ENCODE assay signal across 8 cellular contexts in genomic region chr14:49863483-49864262, GRCh38.
DNase-seq lines count a peak whose midpoint lies in the region; ATAC-seq and TF ChIP-seq lines count a peak whose summit lies in the region.

No MANE protein-coding gene starts in this region.

- H3K4me3 ChIP-seq in foreskin fibroblast (ENCODE audit: low read depth in 1 of 2, low read length in 2 of 2): peak overlapping the region; percentile 82 to 97

- peaks cover 5% of the 10 kb centered on the region for H3K27me3 Mint-ChIP-seq in nephron progenitor cell (ENCODE audit: low read depth, poor library complexity)

- H3K36me3 Mint-ChIP-seq in nephron progenitor cell (ENCODE audit: low read depth): no peaks in the 10 kb centered on the region

- no peak overlapping the region for H3K4me3 Mint-ChIP-seq in nephron progenitor cell

- H3K9me3 Mint-ChIP-seq in nephron progenitor cell: no peaks in the 10 kb centered on the region

- peaks cover 25% of the 10 kb centered on the region for H3K4me1 Mint-ChIP-seq in nephron progenitor cell

- ATAC-seq in stimulated activated naive CD8-positive, alpha-beta T cell treated with anti-CD3 and anti-CD28 coated beads, Interleukin-15, Interleukin-2, amounts not matched to agents 100 U/mL and 50 U/mL, for 24 hours: peak; percentile 3

- TF ChIP-seq CTCF in foreskin fibroblast (IDR thresholded peaks at IDR 0.05; ENCODE audit: low read depth, low read length) (no peak), nephron progenitor cell (IDR thresholded peaks at IDR 0.05) (no peak)

- no peak overlapping the region for H3K27ac Mint-ChIP-seq in nephron progenitor cell

- DNase-seq in NCI-H1417 (lab: John Stamatoyannopoulos, UW): peak in 2 of 3 experiments; percentile 49 to 63
- DNase-seq in NCI-H1417 treated with DMSO at 0.1 percent for 48 hours (lab: John Stamatoyannopoulos, UW): no peak
- DNase-seq in RKO (ENCODE audit: low spot score): peak; percentile 29
- no peak for DNase-seq in foreskin fibroblast
- no peak for DNase-seq in stimulated activated naive CD8-positive, alpha-beta T cell treated with anti-CD3 and anti-CD28 coated beads, Interleukin-15, Interleukin-2, amounts not matched to agents 100 U/mL and 50 U/mL, for 24 hours
- DNase-seq in nephron progenitor cell: no peak
- no peak for DNase-seq in GM19240 (ENCODE audit: insufficient read length, low spot score)
- no peak for DNase-seq in iPS-NIHi11 (ENCODE audit: low spot score)

Comparison
In these comparisons a context has a peak if more than half of its experiments do, and no peak if none do; other contexts are left out.
1. DNase-seq: peak in NCI-H1417 (2 of 3) and RKO (single experiment); none in NCI-H1417 treated with DMSO at 0.1 percent for 48 hours (single experiment), foreskin fibroblast (0 of 2), stimulated activated naive CD8-positive, alpha-beta T cell treated with anti-CD3 and anti-CD28 coated beads, Interleukin-15, Interleukin-2, amounts not matched to agents 100 U/mL and 50 U/mL, for 24 hours (single experiment), nephron progenitor cell (single experiment), GM19240 (single experiment) and iPS-NIHi11 (single experiment).